10 cellular contexts compared by ENCODE assay signal in the genomic region with DNA sequence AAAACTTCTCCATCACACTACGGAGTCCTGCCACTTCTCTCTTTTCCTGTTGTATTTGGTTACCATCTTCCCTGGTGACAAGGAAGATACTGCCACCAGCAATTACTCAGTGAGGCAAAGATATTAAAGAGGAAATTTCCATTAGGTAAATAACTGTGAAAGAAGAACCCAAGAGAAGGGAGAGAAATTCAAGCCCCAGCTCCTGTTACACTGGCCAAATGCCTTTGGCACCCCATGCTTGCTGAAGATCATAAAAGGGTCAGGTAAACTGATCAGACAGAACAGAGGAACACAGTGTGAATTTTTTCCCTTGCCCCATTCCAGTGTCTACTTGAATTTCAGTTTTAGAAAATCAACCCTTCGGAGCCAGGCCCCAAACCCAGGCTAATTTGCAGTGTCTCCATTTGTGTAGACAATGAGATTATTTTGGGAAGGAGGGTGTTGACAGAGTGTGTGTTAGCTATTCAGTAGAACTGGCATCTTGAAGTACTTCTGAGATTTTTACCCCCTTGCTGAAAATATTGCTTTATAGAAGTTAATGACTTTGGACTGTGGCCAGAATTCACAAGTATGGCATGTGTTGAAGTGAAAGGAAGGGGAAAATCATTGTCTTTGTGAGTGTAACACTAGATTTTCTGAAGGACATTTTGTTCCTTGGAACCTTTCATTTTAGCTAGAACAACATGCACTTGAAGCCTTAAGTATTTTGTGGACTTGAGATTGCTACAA.
DNase-seq lines count a peak whose midpoint lies in the region; ATAC-seq and TF ChIP-seq lines count a peak whose summit lies in the region.
"Had no signal": no experiment of that assay in that cellular context is flagged by ENCODE, and none has a peak within 500 bp of the region (broad histone marks: within the 10 kb centered on the region; RNA-seq: fewer than 3 reads in every experiment).

No MANE protein-coding gene starts in this region.

- peak overlapping the region; percentile 76 to 89 (median 86) for H3K27ac ChIP-seq in sigmoid colon

- TF ChIP-seq POLR2A in sigmoid colon (IDR thresholded peaks at IDR 0.05) = no peak

- WGBS in sigmoid colon, 2 donors = 90 to 95% methylated on average over 2 of the region's 2 CpGs

- no peaks in the 10 kb centered on the region for H3K27me3 ChIP-seq in sigmoid colon

- H3K9me3 Mint-ChIP-seq in effector memory CD8-positive, alpha-beta T cell = no peaks in the 10 kb centered on the region

- ATAC-seq in effector memory CD8-positive, alpha-beta T cell (replicated peaks) = no peak

- peak overlapping the region; percentile 88 to 94 for H3K27ac Mint-ChIP-seq in effector memory CD8-positive, alpha-beta T cell

- intact Hi-C loops in sigmoid colon (cut with DNase I) = no loop called here

- no peaks in the 10 kb centered on the region for H3K27me3 Mint-ChIP-seq in effector memory CD8-positive, alpha-beta T cell

- H3K4me3 ChIP-seq in sigmoid colon = no peak overlapping the region
- H3K4me3 ChIP-seq: skin epidermis had no signal

- DNase-seq in NCI-H1436 (lab: John Stamatoyannopoulos, UW) = peak; percentile 21
- DNase-seq in NCI-H1436 treated with DMSO at 0.1 percent for 48 hours (lab: John Stamatoyannopoulos, UW) = no peak
- peak; percentile 32 for DNase-seq in NCI-H1092 (lab: John Stamatoyannopoulos, UW)
- no peak for DNase-seq in effector memory CD8-positive, alpha-beta T cell
- DNase-seq in sigmoid colon = no peak
- DNase-seq in GM19238 (ENCODE audit: insufficient read length, low spot score) = no peak
- DNase-seq in dedifferentiated amniotic fluid mesenchymal stem cell (ENCODE audit: extremely low spot score) = no peak
- DNase-seq in SKM-1 (lab: John Stamatoyannopoulos, UW; ENCODE audit: unreplicated experiment) = no peak
- DNase-seq: activated CD4-positive, alpha-beta T cell treated with anti-CD3 and anti-CD28 coated beads for 48 hours had no signal

- H3K4me3 Mint-ChIP-seq in effector memory CD8-positive, alpha-beta T cell = peak overlapping the region; percentile 15 to 49

- TF ChIP-seq CTCF in sigmoid colon (IDR thresholded peaks at IDR 0.05) = no peak

- H3K36me3 Mint-ChIP-seq in effector memory CD8-positive, alpha-beta T cell (ENCODE audit: insufficient read depth) = peaks cover 2% of the 10 kb centered on the region

- H3K36me3 ChIP-seq in sigmoid colon = no peaks in the 10 kb centered on the region

- TF ChIP-seq EP300 in sigmoid colon (IDR thresholded peaks at IDR 0.05) = peak in 1 of 4 donors; percentile 80

- H3K4me1 Mint-ChIP-seq in effector memory CD8-positive, alpha-beta T cell (ENCODE audit: low read depth in 2 of 2) = peaks cover 31 to 50% of the 10 kb centered on the region in 2 donors

- H3K9me3 ChIP-seq in sigmoid colon = no peaks in the 10 kb centered on the region

- H3K4me1 ChIP-seq in sigmoid colon = peaks cover 0 to 100% (median 96%) of the 10 kb centered on the region in 4 donors

Comparison
In these comparisons a context has a peak if more than half of its experiments do, and no peak if none do; other contexts are left out.
1. DNase-seq: peak in NCI-H1436 (single experiment) and NCI-H1092 (single experiment); none in NCI-H1436 treated with DMSO at 0.1 percent for 48 hours (single experiment), effector memory CD8-positive, alpha-beta T cell (0 of 3), sigmoid colon (single experiment), GM19238 (single experiment), dedifferentiated amniotic fluid mesenchymal stem cell (single experiment) and SKM-1 (single experiment).